In genomic region chr2:70381235-70381634, GRCh38 we compare ENCODE assay signal across 1 cellular context.
TF ChIP-seq lines count a peak whose summit lies in the region.

No MANE protein-coding gene starts in this region.

TF ChIP-seq in IMR-90, 13 proteins besides CTCF, POLR2A, EP300 and RAD21 (continued from another document):
- no peak for TF ChIP-seq RCOR1 (IDR thresholded peaks at IDR 0.05; ENCODE audit: insufficient replicate concordance, low read length)
- TF ChIP-seq FOS (IDR thresholded peaks at IDR 0.05; ENCODE audit: low read depth, low read length): no peak
- no peak for TF ChIP-seq RFX5 (IDR thresholded peaks at IDR 0.05; ENCODE audit: low read depth, low read length)
